Comparison of ENCODE assay signal across 32 cellular contexts in the genomic region with DNA sequence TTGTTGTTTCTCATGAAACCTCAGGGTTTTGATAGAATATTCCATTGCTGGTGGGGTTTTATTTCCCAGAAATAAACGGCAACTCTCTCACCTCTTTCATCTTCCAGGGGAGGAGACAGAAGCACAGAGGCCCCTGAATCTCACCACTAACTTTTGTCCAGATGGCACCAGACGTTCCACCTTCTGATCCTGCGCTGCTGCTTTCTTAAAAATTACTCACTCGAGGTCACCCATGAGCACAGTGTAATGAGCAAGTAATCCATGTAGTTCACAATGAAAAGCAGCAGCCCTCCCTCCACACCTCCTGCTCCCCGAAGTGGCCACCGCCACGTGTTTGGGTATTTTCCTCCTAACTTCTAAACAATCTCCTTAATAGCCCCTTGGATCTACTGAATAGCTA. TPM values are rescaled to one million over a fixed set of nuclear protein-coding genes. Genes with fewer than 3 reads are reported as not detected.
"Had no signal": no experiment of that assay in that cellular context is flagged by ENCODE, and none has a peak within 500 bp of the region (broad histone marks: within the 10 kb centered on the region; RNA-seq: fewer than 3 reads in every experiment).

No MANE protein-coding gene starts in this region.

- H3K4me2 ChIP-seq: hepatocyte had no signal

- H3K4me3 Mint-ChIP-seq: dendritic cell treated with granulocyte-macrophage colony-stimulating factor and Interleukin-4, amounts not matched to agents 40 ng/mL and 50 ng/mL, for 4 days; endodermal cell; naive thymus-derived CD4-positive, alpha-beta T cell; nephron; stimulated activated memory B cell treated with anti-CD40 and anti-IgM and Interleukin-4, amounts not matched to agents 10 μg/mL and 1 μg/mL and 100 μg/mL, for 72 hours had no signal

- H3K27ac ChIP-seq: colonic mucosa, epithelial cell of prostate, foreskin keratinocyte, gastroesophageal sphincter, heart left ventricle, ovary, psoas muscle, sigmoid colon, spleen, thoracic aorta, transverse colon, upper lobe of right lung, uterus had no signal

- H2AFZ ChIP-seq: hepatocyte had no signal

- H3K9me3 Mint-ChIP-seq: dendritic cell treated with granulocyte-macrophage colony-stimulating factor and Interleukin-4, amounts not matched to agents 40 ng/mL and 50 ng/mL, for 4 days had no signal

- DNase-seq: colonic mucosa; effector CD8-positive, alpha-beta T cell; endodermal cell; foreskin keratinocyte; heart left ventricle; kidney; mesendoderm; midbrain; naive thymus-derived CD4-positive, alpha-beta T cell; occipital lobe; ovary; psoas muscle; right cardiac atrium; sigmoid colon; stimulated activated CD4-positive, alpha-beta T cell treated with anti-CD3 and anti-CD28 coated beads, Interleukin-4, amount 100 ng/mL, for 4 hours; stimulated activated naive CD8-positive, alpha-beta T cell treated with anti-CD3 and anti-CD28 coated beads, Interleukin-15, Interleukin-2, amounts not matched to agents 100 U/mL and 50 U/mL, for 24 hours; substantia nigra; transverse colon; upper lobe of right lung; uterus had no signal

- H3K4me1 Mint-ChIP-seq: endodermal cell, nephron had no signal

- H3K4me1 ChIP-seq: colonic mucosa, foreskin keratinocyte, gastroesophageal sphincter, heart left ventricle, psoas muscle, sigmoid colon, spleen, transverse colon, upper lobe of right lung, uterus had no signal

- H3K9me3 ChIP-seq: colonic mucosa, gastroesophageal sphincter, heart left ventricle, ovary, psoas muscle, sigmoid colon, spleen, thoracic aorta, transverse colon, upper lobe of right lung, uterus had no signal

- H3K36me3 ChIP-seq: colonic mucosa, gastroesophageal sphincter, heart left ventricle, ovary, sigmoid colon, spleen, thoracic aorta, transverse colon, upper lobe of right lung, uterus had no signal

- H3K36me3 Mint-ChIP-seq: stimulated activated memory B cell treated with anti-CD40 and anti-IgM and Interleukin-4, amounts not matched to agents 10 μg/mL and 1 μg/mL and 100 μg/mL, for 72 hours had no signal

- H3K27me3 Mint-ChIP-seq: dendritic cell treated with granulocyte-macrophage colony-stimulating factor and Interleukin-4, amounts not matched to agents 40 ng/mL and 50 ng/mL, for 4 days; stimulated activated memory B cell treated with anti-CD40 and anti-IgM and Interleukin-4, amounts not matched to agents 10 μg/mL and 1 μg/mL and 100 μg/mL, for 72 hours had no signal

- H3K79me2 ChIP-seq: hepatocyte had no signal

- H3K27ac Mint-ChIP-seq: dendritic cell treated with granulocyte-macrophage colony-stimulating factor and Interleukin-4, amounts not matched to agents 40 ng/mL and 50 ng/mL, for 4 days; endodermal cell; nephron; stimulated activated memory B cell treated with anti-CD40 and anti-IgM and Interleukin-4, amounts not matched to agents 10 μg/mL and 1 μg/mL and 100 μg/mL, for 72 hours had no signal

- H3K27me3 ChIP-seq: colonic mucosa, foreskin keratinocyte, hepatocyte, ovary, sigmoid colon, spleen, transverse colon, upper lobe of right lung, uterus had no signal

- H3K4me3 ChIP-seq: colonic mucosa, gastroesophageal sphincter, heart left ventricle, hepatocyte, ovary, psoas muscle, sigmoid colon, spleen, thoracic aorta, transverse colon, upper lobe of right lung, uterus had no signal

- ATAC-seq: esophagus mucosa; foreskin keratinocyte; gastroesophageal sphincter; heart left ventricle; left lobe of liver; naive thymus-derived CD4-positive, alpha-beta T cell; psoas muscle; right cardiac atrium; stimulated activated naive CD8-positive, alpha-beta T cell treated with anti-CD3 and anti-CD28 coated beads, Interleukin-15, Interleukin-2, amounts not matched to agents 100 U/mL and 50 U/mL, for 24 hours had no signal

RNA-seq across cellular contexts. Expression of a gene that starts 51.3 kb away (rescaled TPM):
- total RNA-seq: esophagus mucosa, foreskin keratinocyte, kidney, occipital lobe, renal cortical epithelial cell, skeletal muscle tissue, thoracic aorta, transverse colon had no signal
